16 cellular contexts compared by ENCODE assay signal in genomic region chr3:40185029-40185695, GRCh38.
DNase-seq lines count a peak whose midpoint lies in the region; ATAC-seq and TF ChIP-seq lines count a peak whose summit lies in the region.
"Had no signal": no experiment of that assay in that cellular context is flagged by ENCODE, and none has a peak within 500 bp of the region (broad histone marks: within the 10 kb centered on the region; RNA-seq: fewer than 3 reads in every experiment).

No MANE protein-coding gene starts in this region.

- no peaks in the 10 kb centered on the region for H3K9me3 Mint-ChIP-seq in WTC11

- no peaks in the 10 kb centered on the region for H3K4me1 ChIP-seq in adipocyte (ENCODE audit: control insufficient read depth, insufficient read depth, low read length)
- H3K4me1 ChIP-seq: SJSA1 had no signal

- POLR2A ChIA-PET in WTC11 (lab: Charles Lee), result no interaction called here

- peak overlapping the region in 1 of 59 donors; percentile 12 for H3K27ac ChIP-seq in dorsolateral prefrontal cortex
- H3K27ac ChIP-seq: C4-2B, SJSA1, WERI-Rb-1 had no signal

- H3K9me3 ChIP-seq in adipocyte (ENCODE audit: control insufficient read depth, low read length), result no peaks in the 10 kb centered on the region
- H3K9me3 ChIP-seq: SJSA1 had no signal

- no peaks in the 10 kb centered on the region for H3K36me3 Mint-ChIP-seq in WTC11

- H3K9ac ChIP-seq in adipocyte (ENCODE audit: low read length), result no peak overlapping the region

- DNase-seq in adipocyte (ENCODE audit: low read depth) (peak; percentile 29), GF-D8 (lab: John Stamatoyannopoulos, UW) (no peak), NCI-H524 treated with DMSO at 0.1 percent for 48 hours (lab: John Stamatoyannopoulos, UW) (no peak), WTC11 (ENCODE audit: low spot score) (no peak), dorsolateral prefrontal cortex (no peak)
- DNase-seq: amniotic stem cell; cortex of kidney; NCI-H748 treated with DMSO at 0.1 percent for 48 hours; stimulated activated CD4-positive, alpha-beta T cell treated with anti-CD3 and anti-CD28 coated beads, Interleukin-2, amount 100 ng/mL, for 48 hours; stimulated activated naive CD4-positive, alpha-beta T cell treated with Interleukin-2 at 50 U/mL for 16 hours; WERI-Rb-1 had no signal

- TF ChIP-seq CTCF in WTC11 (IDR thresholded peaks at IDR 0.05) (no peak), dorsolateral prefrontal cortex (IDR thresholded peaks at IDR 0.05 in 54 of 56, conservative IDR thresholded peaks at IDR 0.05 in 2 of 56; ENCODE audit: low read depth in 1 of 56, partially characterized antibody in 56 of 56) (no peak)

- H3K27me3 ChIP-seq in adipocyte (replicated peaks; ENCODE audit: control insufficient read depth, insufficient read depth, low read length) (no peaks in the 10 kb centered on the region), dorsolateral prefrontal cortex (no peaks in the 10 kb centered on the region)
- H3K27me3 ChIP-seq: SJSA1 had no signal

- no peak overlapping the region for H3K27ac Mint-ChIP-seq in WTC11

- ATAC-seq in GM18868 (IDR thresholded peaks at IDR 0.05; ENCODE audit: unreplicated experiment) (peak; percentile 61), GM21515 (IDR thresholded peaks at IDR 0.05; ENCODE audit: unreplicated experiment) (peak; percentile 53), HG03103 (IDR thresholded peaks at IDR 0.05; ENCODE audit: low read depth, unreplicated experiment) (peak; percentile 47), WTC11 (no peak; the same call in 1 of the 2 replicates)

- peaks cover 8% of the 10 kb centered on the region for H3K4me1 Mint-ChIP-seq in WTC11

- no peaks in the 10 kb centered on the region for H3K36me3 ChIP-seq in adipocyte (ENCODE audit: control insufficient read depth, insufficient read depth, low read length, severe bottlenecking)
- H3K36me3 ChIP-seq: SJSA1, WERI-Rb-1 had no signal

- no peaks in the 10 kb centered on the region; the same call in 1 of the 2 replicates for H3K27me3 Mint-ChIP-seq in WTC11 (ENCODE audit: low read depth)

- CTCF ChIA-PET in WTC11 (lab: Charles Lee), result interaction anchor here (0.8 kb wide), 1 partner anchor 124 kb away, joined by 3 read pairs; no protein-coding TSS in a partner anchor

- H3K4me3 Mint-ChIP-seq in WTC11, result no peak overlapping the region

- intact Hi-C loops in dorsolateral prefrontal cortex (cut with DNase I), result loop anchor here in 1 of 2 donors (10.0 kb wide), 1 partner anchor 780 kb away; the partner anchor contains the start of gene RPSA

- H3K4me3 ChIP-seq in adipocyte (ENCODE audit: low read length) (no peak overlapping the region), dorsolateral prefrontal cortex (no peak overlapping the region)
- H3K4me3 ChIP-seq: SJSA1 had no signal

TF ChIP-seq in WTC11, 78 proteins besides CTCF, POLR2A, EP300 and RAD21 (continues in another document):
- TF ChIP-seq USF1 (CRISPR knock-in tag; IDR thresholded peaks at IDR 0.05) (no peak), TEAD4 (CRISPR knock-in tag; IDR thresholded peaks at IDR 0.05) (no peak), SOX15 (CRISPR knock-in tag; IDR thresholded peaks at IDR 0.05) (no peak), ZNF263 (CRISPR knock-in tag; IDR thresholded peaks at IDR 0.05; ENCODE audit: low read depth) (no peak), EMX1 (CRISPR knock-in tag; IDR thresholded peaks at IDR 0.05) (no peak), ATF6 (CRISPR knock-in tag; IDR thresholded peaks at IDR 0.05) (no peak), CDX4 (CRISPR knock-in tag; IDR thresholded peaks at IDR 0.05; ENCODE audit: borderline replicate concordance) (no peak), CBFB (CRISPR knock-in tag; IDR thresholded peaks at IDR 0.05; ENCODE audit: low read depth) (no peak), ARID4B (CRISPR knock-in tag; IDR thresholded peaks at IDR 0.05; ENCODE audit: borderline replicate concordance) (no peak), E2F1 (CRISPR knock-in tag; IDR thresholded peaks at IDR 0.05) (no peak), IRF2 (CRISPR knock-in tag; IDR thresholded peaks at IDR 0.05; ENCODE audit: borderline replicate concordance, low read depth) (no peak)
